Comparison of ENCODE assay signal across 7 cellular contexts in genomic region chrX:79975605-79976004, GRCh38. TPM values are rescaled to one million over a fixed set of nuclear protein-coding genes. Genes with fewer than 3 reads are reported as not detected.
"Had no signal": no experiment of that assay in that cellular context is flagged by ENCODE, and none has a peak within 500 bp of the region (broad histone marks: within the 10 kb centered on the region; RNA-seq: fewer than 3 reads in every experiment).

No MANE protein-coding gene starts in this region.

- DNase-seq: H9, HCEC 1CT, IMR-90, KG1 had no signal

- H3K27ac Mint-ChIP-seq: GM23338, H9 had no signal

- H3K4me3 Mint-ChIP-seq: GM23338, H9 had no signal

- H3K4me2 ChIP-seq: GM23338 had no signal

- H3K4me3 ChIP-seq: GM23338, K562 had no signal

- ATAC-seq: GM23338, K562 had no signal

- H3K4me1 Mint-ChIP-seq: GM23338, H9 had no signal

- H2AFZ ChIP-seq: GM23338 had no signal

RNA-seq across cellular contexts. Expression of gene TBX22, which starts 38.9 kb away (rescaled TPM):
- total RNA-seq: HT-29, IMR-90, K562 had no signal
